11 cellular contexts compared by ENCODE assay signal in the genomic region with DNA sequence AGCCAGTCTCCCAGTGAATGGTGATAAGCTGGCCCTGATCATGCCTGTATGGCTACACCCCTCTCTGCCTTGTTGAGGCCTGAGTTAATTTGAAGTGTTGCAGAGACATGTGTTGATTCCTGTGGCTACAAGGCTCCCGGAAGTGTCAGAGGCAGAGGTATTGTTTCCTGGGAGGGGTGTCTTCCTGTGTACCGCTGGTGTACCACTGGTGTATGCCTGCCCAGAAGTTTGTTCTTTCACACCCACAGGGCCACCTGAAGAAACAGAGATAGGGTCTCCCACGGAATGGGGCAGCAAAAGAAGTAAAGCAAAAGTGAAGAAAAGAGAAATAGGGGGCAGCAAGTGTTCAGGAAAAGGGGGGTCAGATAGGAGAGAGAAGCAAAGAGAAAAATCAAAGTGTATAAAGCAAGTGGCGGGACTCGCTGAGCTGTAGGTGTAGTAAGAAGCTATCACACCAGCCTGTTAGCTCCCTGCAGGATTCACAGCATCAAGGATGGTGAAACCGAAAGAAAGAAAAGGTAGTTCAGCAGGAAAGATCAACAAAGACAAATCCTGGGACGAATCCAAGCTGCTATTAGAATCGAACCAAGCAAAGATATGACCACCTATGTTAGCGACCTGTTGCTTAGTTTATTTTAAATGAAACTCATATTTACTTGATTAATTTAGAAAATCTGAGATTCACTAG. TPM values are rescaled to one million over a fixed set of nuclear protein-coding genes. Genes with fewer than 3 reads are reported as not detected.
A peak's percentile ranks its signal among the peaks of the same experiment; 100 is the strongest.
DNase-seq lines count a peak whose midpoint lies in the region; ATAC-seq and TF ChIP-seq lines count a peak whose summit lies in the region.
"Had no signal": no experiment of that assay in that cellular context is flagged by ENCODE, and none has a peak within 500 bp of the region (broad histone marks: within the 10 kb centered on the region; RNA-seq: fewer than 3 reads in every experiment).

No MANE protein-coding gene starts in this region.

- H3K36me3 Mint-ChIP-seq in stimulated activated naive CD8-positive, alpha-beta T cell treated with anti-CD3 and anti-CD28 coated beads, Interleukin-15, Interleukin-2, amounts not matched to agents 100 ng/mL and 50 ng/mL, for 24 hours (ENCODE audit: low read depth) = peaks cover 50% of the 10 kb centered on the region

- no peaks in the 10 kb centered on the region for H3K27me3 Mint-ChIP-seq in stimulated activated naive CD8-positive, alpha-beta T cell treated with anti-CD3 and anti-CD28 coated beads, Interleukin-15, Interleukin-2, amounts not matched to agents 100 ng/mL and 50 ng/mL, for 24 hours

- peak; percentile 23 for DNase-seq in NCI-H146 (lab: John Stamatoyannopoulos, UW)
- no peak for DNase-seq in NCI-H146 treated with DMSO at 0.1 percent for 48 hours (lab: John Stamatoyannopoulos, UW; ENCODE audit: unreplicated experiment)
- DNase-seq in activated T-cell treated with anti-CD3 and anti-CD28 coated beads for 1 hour (ENCODE audit: low read depth) = peak; percentile 38
- DNase-seq in right lobe of liver = no peak
- DNase-seq in COLO829 (ENCODE audit: low spot score) = no peak
- DNase-seq: NCI-H524, right cardiac atrium had no signal

- no peak overlapping the region for H3K27ac ChIP-seq in right lobe of liver
- H3K27ac ChIP-seq: 22Rv1 had no signal

- intact Hi-C loops in right lobe of liver (cut with DNase I) = no loop called here

- no peaks in the 10 kb centered on the region for H3K4me1 ChIP-seq in right lobe of liver

- H3K4me3 Mint-ChIP-seq in stimulated activated naive CD8-positive, alpha-beta T cell treated with anti-CD3 and anti-CD28 coated beads, Interleukin-15, Interleukin-2, amounts not matched to agents 100 ng/mL and 50 ng/mL, for 24 hours = peak overlapping the region; percentile 91

- H3K27me3 ChIP-seq in right lobe of liver = no peaks in the 10 kb centered on the region

- ATAC-seq in right lobe of liver = peak; percentile 17 to 50 (median 43)
- ATAC-seq in GM18517 (IDR thresholded peaks at IDR 0.05; ENCODE audit: unreplicated experiment) = no peak
- no peak for ATAC-seq in GM21381 (IDR thresholded peaks at IDR 0.05; ENCODE audit: unreplicated experiment)

- H3K27ac Mint-ChIP-seq in stimulated activated naive CD8-positive, alpha-beta T cell treated with anti-CD3 and anti-CD28 coated beads, Interleukin-15, Interleukin-2, amounts not matched to agents 100 ng/mL and 50 ng/mL, for 24 hours = peak overlapping the region; percentile 96

- no peak for TF ChIP-seq POLR2A in right lobe of liver (IDR thresholded peaks at IDR 0.05)

- no peaks in the 10 kb centered on the region for H3K9me3 ChIP-seq in right lobe of liver

- no peaks in the 10 kb centered on the region for H3K36me3 ChIP-seq in right lobe of liver

- H3K4me1 Mint-ChIP-seq in stimulated activated naive CD8-positive, alpha-beta T cell treated with anti-CD3 and anti-CD28 coated beads, Interleukin-15, Interleukin-2, amounts not matched to agents 100 ng/mL and 50 ng/mL, for 24 hours (ENCODE audit: low read depth) = peaks cover 87% of the 10 kb centered on the region

- WGBS in right lobe of liver (ENCODE audit: insufficient coverage, low coverage, low lambda C conversion rate, missing lambda C conversion rate) = 57% methylated on average over 9 of the region's 9 CpGs

- TF ChIP-seq CTCF in right lobe of liver (IDR thresholded peaks at IDR 0.05) = no peak

- peaks cover 7% of the 10 kb centered on the region for H3K9me3 Mint-ChIP-seq in stimulated activated naive CD8-positive, alpha-beta T cell treated with anti-CD3 and anti-CD28 coated beads, Interleukin-15, Interleukin-2, amounts not matched to agents 100 ng/mL and 50 ng/mL, for 24 hours

- no peak overlapping the region for H3K4me3 ChIP-seq in right lobe of liver

RNA-seq across cellular contexts. Expression of a gene that starts 36.6 kb away (rescaled TPM):
- 10 to 100 TPM; 19.5 to 42.3 (median 26.5) TPM for total RNA-seq in right lobe of liver

Comparison
In these comparisons a context has a peak if more than half of its experiments do, and no peak if none do; other contexts are left out.
1. DNase-seq: peak in NCI-H146 (single experiment) and activated T-cell treated with anti-CD3 and anti-CD28 coated beads for 1 hour (single experiment); none in NCI-H146 treated with DMSO at 0.1 percent for 48 hours (single experiment), right lobe of liver (0 of 3) and COLO829 (single experiment).
2. ATAC-seq: peak in right lobe of liver (4 of 4); none in GM18517 (single experiment) and GM21381 (single experiment).